In the genomic region with DNA sequence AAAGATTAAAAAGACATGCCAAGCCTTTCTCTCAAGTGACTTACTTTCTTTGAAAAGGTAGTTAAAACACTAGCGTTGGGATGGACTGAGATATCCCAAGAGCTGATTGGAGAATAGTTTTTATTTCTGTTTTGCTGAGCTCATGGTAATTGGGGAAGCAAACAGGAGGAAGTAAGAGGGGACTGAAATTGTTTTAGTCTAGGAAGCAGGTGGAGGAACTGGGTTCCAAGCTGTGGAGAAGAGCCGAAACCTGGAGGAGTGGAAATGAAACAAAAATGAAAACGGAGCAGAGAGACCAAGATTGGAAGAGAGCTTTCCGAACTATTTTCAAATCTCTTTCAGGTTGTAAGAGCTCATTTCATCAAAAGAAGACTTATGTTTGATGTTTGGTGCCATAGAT, we compare ENCODE assay signal across 27 cellular contexts. TPM values are rescaled to one million over a fixed set of nuclear protein-coding genes. Genes with fewer than 3 reads are reported as not detected.
DNase-seq lines count a peak whose midpoint lies in the region; ATAC-seq, FAIRE-seq and TF ChIP-seq lines count a peak whose summit lies in the region.
"Had no signal": no experiment of that assay in that cellular context is flagged by ENCODE, and none has a peak within 500 bp of the region (broad histone marks: within the 10 kb centered on the region; RNA-seq: fewer than 3 reads in every experiment).

No MANE protein-coding gene starts in this region.

- H3K4me3 ChIP-seq in GM23338, result no peak overlapping the region

- H3K79me2 ChIP-seq in GM23338 (replicated peaks; ENCODE audit: insufficient read depth), result no peaks in the 10 kb centered on the region

- no peaks in the 10 kb centered on the region; the same call in 1 of the 3 replicates for H3K4me1 Mint-ChIP-seq in GM23338
- peaks cover 61% of the 10 kb centered on the region for H3K4me1 Mint-ChIP-seq in dendritic cell treated with granulocyte-macrophage colony-stimulating factor and Interleukin-4, amounts not matched to agents 40 ng/mL and 50 ng/mL, for 4 days (ENCODE audit: low read depth)
- no peaks in the 10 kb centered on the region for H3K4me1 Mint-ChIP-seq in activated naive CD4-positive, alpha-beta T cell treated with anti-CD3 and anti-CD28 coated beads, Interleukin-2, amount 10 ng/mL, durations not matched to agents 7 days and 5 days
- H3K4me1 Mint-ChIP-seq: stimulated activated effector memory CD8-positive, alpha-beta T cell treated with anti-CD3 and anti-CD28 coated beads, Interleukin-12 subunit alpha, Interleukin-12 subunit beta, amount 100 ng/mL, for 72 hours had no signal

- H3K4me2 ChIP-seq in GM23338, result no peak overlapping the region

- intact Hi-C loops in dendritic cell treated with granulocyte-macrophage colony-stimulating factor and Interleukin-4, amounts not matched to agents 40 ng/mL and 50 ng/mL, for 4 days (cut with micrococcal nuclease), result no loop called here

- H4K20me1 ChIP-seq in GM23338 (replicated peaks; ENCODE audit: insufficient read depth), result no peaks in the 10 kb centered on the region

- peak overlapping the region; percentile 60; the same call in 1 of the 2 replicates for H2AFZ ChIP-seq in GM23338

- TF ChIP-seq CTCF in GM23338 (conservative IDR thresholded peaks at IDR 0.05; ENCODE audit: low read depth in 2 of 2), result no peak

- no peaks in the 10 kb centered on the region for H3K27me3 ChIP-seq in GM23338 (ENCODE audit: insufficient read depth)
- H3K27me3 ChIP-seq: foreskin keratinocyte had no signal

- no peak overlapping the region for H3K4me3 Mint-ChIP-seq in GM23338
- peak overlapping the region; percentile 77 for H3K4me3 Mint-ChIP-seq in dendritic cell treated with granulocyte-macrophage colony-stimulating factor and Interleukin-4, amounts not matched to agents 40 ng/mL and 50 ng/mL, for 4 days
- no peak overlapping the region for H3K4me3 Mint-ChIP-seq in activated naive CD4-positive, alpha-beta T cell treated with anti-CD3 and anti-CD28 coated beads, Interleukin-2, amount 10 ng/mL, durations not matched to agents 7 days and 5 days
- H3K4me3 Mint-ChIP-seq: CD4-positive, CD25-positive, alpha-beta regulatory T cell; memory B cell; stimulated activated effector memory CD8-positive, alpha-beta T cell treated with anti-CD3 and anti-CD28 coated beads, Interleukin-12 subunit alpha, Interleukin-12 subunit beta, amount 100 ng/mL, for 72 hours; T-cell had no signal

- H3K36me3 Mint-ChIP-seq in GM23338 (ENCODE audit: low read depth), result no peaks in the 10 kb centered on the region
- no peaks in the 10 kb centered on the region for H3K36me3 Mint-ChIP-seq in dendritic cell treated with granulocyte-macrophage colony-stimulating factor and Interleukin-4, amounts not matched to agents 40 ng/mL and 50 ng/mL, for 4 days (ENCODE audit: low read depth)
- no peaks in the 10 kb centered on the region for H3K36me3 Mint-ChIP-seq in activated naive CD4-positive, alpha-beta T cell treated with anti-CD3 and anti-CD28 coated beads, Interleukin-2, amount 10 ng/mL, durations not matched to agents 7 days and 5 days
- H3K36me3 Mint-ChIP-seq: CD4-positive, CD25-positive, alpha-beta regulatory T cell; memory B cell; naive thymus-derived CD8-positive, alpha-beta T cell; stimulated activated effector memory CD8-positive, alpha-beta T cell treated with anti-CD3 and anti-CD28 coated beads, Interleukin-12 subunit alpha, Interleukin-12 subunit beta, amount 100 ng/mL, for 72 hours; T-cell had no signal

- H3K4me1 ChIP-seq in GM23338 (ENCODE audit: insufficient read depth), result no peaks in the 10 kb centered on the region
- H3K4me1 ChIP-seq: foreskin keratinocyte had no signal

- H3K36me3 ChIP-seq in GM23338 (ENCODE audit: insufficient read depth), result no peaks in the 10 kb centered on the region
- H3K36me3 ChIP-seq: WERI-Rb-1 had no signal

- H3K9me3 Mint-ChIP-seq in GM23338, result no peaks in the 10 kb centered on the region
- no peaks in the 10 kb centered on the region for H3K9me3 Mint-ChIP-seq in dendritic cell treated with granulocyte-macrophage colony-stimulating factor and Interleukin-4, amounts not matched to agents 40 ng/mL and 50 ng/mL, for 4 days
- no peaks in the 10 kb centered on the region for H3K9me3 Mint-ChIP-seq in activated naive CD4-positive, alpha-beta T cell treated with anti-CD3 and anti-CD28 coated beads, Interleukin-2, amount 10 ng/mL, durations not matched to agents 7 days and 5 days
- H3K9me3 Mint-ChIP-seq: memory B cell; naive thymus-derived CD8-positive, alpha-beta T cell; stimulated activated effector memory CD8-positive, alpha-beta T cell treated with anti-CD3 and anti-CD28 coated beads, Interleukin-12 subunit alpha, Interleukin-12 subunit beta, amount 100 ng/mL, for 72 hours; T-cell had no signal

- CTCF ChIA-PET in activated naive CD4-positive, alpha-beta T cell treated with anti-CD3 and anti-CD28 coated beads, Interleukin-2, amount 10 ng/mL, durations not matched to agents 7 days and 5 days (lab: Charles Lee), result no interaction called here

- peak; percentile 85 to 90 for DNase-seq in AML-193 (lab: John Stamatoyannopoulos, UW)
- no peak for DNase-seq in GM23338 (ENCODE audit: low spot score)
- DNase-seq in NOMO-1 treated with dmso at 0.1 percent for 144 hours (lab: John Stamatoyannopoulos, UW; ENCODE audit: unreplicated experiment), result peak; percentile 68
- no peak for DNase-seq in NCI-H526 treated with DMSO at 0.1 percent for 48 hours (lab: John Stamatoyannopoulos, UW)
- DNase-seq in frontal cortex (ENCODE audit: low spot score in 2 of 2), result no peak
- no peak for DNase-seq in activated naive CD4-positive, alpha-beta T cell treated with anti-CD3 and anti-CD28 coated beads, Interleukin-2, amount 10 ng/mL, durations not matched to agents 7 days and 5 days
- no peak for DNase-seq in epidermal melanocyte (ENCODE audit: insufficient read length, low spot score)
- DNase-seq: ACHN; activated CD4-positive, alpha-beta T cell treated with anti-CD3 and anti-CD28 coated beads, Interleukin-2, amount 50 U/mL, for 4 hours; activated naive CD4-positive, alpha-beta T cell; activated T-cell treated with anti-CD3 and anti-CD28 coated beads for 4 hours; CD4-positive, CD25-positive, alpha-beta regulatory T cell; DMS 273 treated with DMSO at 0.1 percent for 48 hours; erythroblast; foreskin keratinocyte; GOT3; naive thymus-derived CD8-positive, alpha-beta T cell; NCI-H1092; NCI-H2081; NCI-H446 treated with DMSO at 0.1 percent for 48 hours; NK-92 treated with Interleukin-12 subunit alpha and Interleukin-12 subunit beta, amount 100 ng/mL, for 24 hours; posterior cingulate gyrus; T-cell; WERI-Rb-1 had no signal

- no peak overlapping the region for H3K27ac Mint-ChIP-seq in GM23338
- peak overlapping the region; percentile 79 for H3K27ac Mint-ChIP-seq in dendritic cell treated with granulocyte-macrophage colony-stimulating factor and Interleukin-4, amounts not matched to agents 40 ng/mL and 50 ng/mL, for 4 days
- H3K27ac Mint-ChIP-seq in activated naive CD4-positive, alpha-beta T cell treated with anti-CD3 and anti-CD28 coated beads, Interleukin-2, amount 10 ng/mL, durations not matched to agents 7 days and 5 days, result no peak overlapping the region
- H3K27ac Mint-ChIP-seq: CD4-positive, CD25-positive, alpha-beta regulatory T cell; memory B cell; naive thymus-derived CD8-positive, alpha-beta T cell; stimulated activated effector memory CD8-positive, alpha-beta T cell treated with anti-CD3 and anti-CD28 coated beads, Interleukin-12 subunit alpha, Interleukin-12 subunit beta, amount 100 ng/mL, for 72 hours; T-cell had no signal

- H3K27me3 Mint-ChIP-seq in GM23338 (ENCODE audit: insufficient read depth, low read depth, poor library complexity), result no peaks in the 10 kb centered on the region
- no peaks in the 10 kb centered on the region for H3K27me3 Mint-ChIP-seq in dendritic cell treated with granulocyte-macrophage colony-stimulating factor and Interleukin-4, amounts not matched to agents 40 ng/mL and 50 ng/mL, for 4 days
- H3K27me3 Mint-ChIP-seq in activated naive CD4-positive, alpha-beta T cell treated with anti-CD3 and anti-CD28 coated beads, Interleukin-2, amount 10 ng/mL, durations not matched to agents 7 days and 5 days, result peaks cover 12% of the 10 kb centered on the region
- H3K27me3 Mint-ChIP-seq: memory B cell had no signal

- no peak for FAIRE-seq in frontal cortex (lab: Jason Lieb, UNC)

- H3K27ac ChIP-seq in GM23338 (ENCODE audit: low read depth), result no peak overlapping the region
- H3K27ac ChIP-seq: foreskin keratinocyte, WERI-Rb-1 had no signal

- ATAC-seq in GM23338, result no peak
- ATAC-seq: foreskin keratinocyte; naive thymus-derived CD8-positive, alpha-beta T cell; stimulated activated effector memory CD8-positive, alpha-beta T cell treated with anti-CD3 and anti-CD28 coated beads, Interleukin-12 subunit alpha, Interleukin-12 subunit beta, amount 100 ng/mL, for 72 hours; T-cell had no signal

- H3F3A ChIP-seq in GM23338 (replicated peaks; ENCODE audit: low read depth), result no peaks in the 10 kb centered on the region

- peaks cover 9% of the 10 kb centered on the region for H3K9me2 ChIP-seq in GM23338 (ENCODE audit: insufficient read depth)

TF ChIP-seq in GM23338, 12 proteins besides CTCF, POLR2A, EP300 and RAD21 (continues in another document):
- TF ChIP-seq, protein P1, sequence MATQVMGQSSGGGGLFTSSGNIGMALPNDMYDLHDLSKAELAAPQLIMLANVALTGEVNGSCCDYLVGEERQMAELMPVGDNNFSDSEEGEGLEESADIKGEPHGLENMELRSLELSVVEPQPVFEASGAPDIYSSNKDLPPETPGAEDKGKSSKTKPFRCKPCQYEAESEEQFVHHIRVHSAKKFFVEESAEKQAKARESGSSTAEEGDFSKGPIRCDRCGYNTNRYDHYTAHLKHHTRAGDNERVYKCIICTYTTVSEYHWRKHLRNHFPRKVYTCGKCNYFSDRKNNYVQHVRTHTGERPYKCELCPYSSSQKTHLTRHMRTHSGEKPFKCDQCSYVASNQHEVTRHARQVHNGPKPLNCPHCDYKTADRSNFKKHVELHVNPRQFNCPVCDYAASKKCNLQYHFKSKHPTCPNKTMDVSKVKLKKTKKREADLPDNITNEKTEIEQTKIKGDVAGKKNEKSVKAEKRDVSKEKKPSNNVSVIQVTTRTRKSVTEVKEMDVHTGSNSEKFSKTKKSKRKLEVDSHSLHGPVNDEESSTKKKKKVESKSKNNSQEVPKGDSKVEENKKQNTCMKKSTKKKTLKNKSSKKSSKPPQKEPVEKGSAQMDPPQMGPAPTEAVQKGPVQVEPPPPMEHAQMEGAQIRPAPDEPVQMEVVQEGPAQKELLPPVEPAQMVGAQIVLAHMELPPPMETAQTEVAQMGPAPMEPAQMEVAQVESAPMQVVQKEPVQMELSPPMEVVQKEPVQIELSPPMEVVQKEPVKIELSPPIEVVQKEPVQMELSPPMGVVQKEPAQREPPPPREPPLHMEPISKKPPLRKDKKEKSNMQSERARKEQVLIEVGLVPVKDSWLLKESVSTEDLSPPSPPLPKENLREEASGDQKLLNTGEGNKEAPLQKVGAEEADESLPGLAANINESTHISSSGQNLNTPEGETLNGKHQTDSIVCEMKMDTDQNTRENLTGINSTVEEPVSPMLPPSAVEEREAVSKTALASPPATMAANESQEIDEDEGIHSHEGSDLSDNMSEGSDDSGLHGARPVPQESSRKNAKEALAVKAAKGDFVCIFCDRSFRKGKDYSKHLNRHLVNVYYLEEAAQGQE (IDR thresholded peaks at IDR 0.05; ENCODE audit: unreplicated experiment), result no peak
- TF ChIP-seq ZNF331 (CRISPR knock-in tag; IDR thresholded peaks at IDR 0.05; ENCODE audit: low read depth), result no peak

RNA-seq across cellular contexts. Expression of a gene that starts 59.9 kb away (rescaled TPM):
- total RNA-seq in GM23338 (2014; rRNA removed; shearing (Covaris generic)), result 4.7 and 5.5 TPM in 2 replicates
- 3.8 and 4.4 TPM in 2 replicates for polyA plus RNA-seq in GM23338 (2016; fragmentation: Nextera tagmentation; extraction: Ambion mirVana)
- 4.1 TPM for total RNA-seq in frontal cortex

Comparison
In these comparisons a context has a peak if more than half of its experiments do, and no peak if none do; other contexts are left out.
1. DNase-seq: peak in AML-193 (2 of 2) and NOMO-1 treated with dmso at 0.1 percent for 144 hours (single experiment); none in GM23338 (single experiment), NCI-H526 treated with DMSO at 0.1 percent for 48 hours (single experiment), frontal cortex (0 of 2), activated naive CD4-positive, alpha-beta T cell treated with anti-CD3 and anti-CD28 coated beads, Interleukin-2, amount 10 ng/mL, durations not matched to agents 7 days and 5 days (single experiment) and epidermal melanocyte (single experiment).